8 cellular contexts compared by ENCODE assay signal in the genomic region with DNA sequence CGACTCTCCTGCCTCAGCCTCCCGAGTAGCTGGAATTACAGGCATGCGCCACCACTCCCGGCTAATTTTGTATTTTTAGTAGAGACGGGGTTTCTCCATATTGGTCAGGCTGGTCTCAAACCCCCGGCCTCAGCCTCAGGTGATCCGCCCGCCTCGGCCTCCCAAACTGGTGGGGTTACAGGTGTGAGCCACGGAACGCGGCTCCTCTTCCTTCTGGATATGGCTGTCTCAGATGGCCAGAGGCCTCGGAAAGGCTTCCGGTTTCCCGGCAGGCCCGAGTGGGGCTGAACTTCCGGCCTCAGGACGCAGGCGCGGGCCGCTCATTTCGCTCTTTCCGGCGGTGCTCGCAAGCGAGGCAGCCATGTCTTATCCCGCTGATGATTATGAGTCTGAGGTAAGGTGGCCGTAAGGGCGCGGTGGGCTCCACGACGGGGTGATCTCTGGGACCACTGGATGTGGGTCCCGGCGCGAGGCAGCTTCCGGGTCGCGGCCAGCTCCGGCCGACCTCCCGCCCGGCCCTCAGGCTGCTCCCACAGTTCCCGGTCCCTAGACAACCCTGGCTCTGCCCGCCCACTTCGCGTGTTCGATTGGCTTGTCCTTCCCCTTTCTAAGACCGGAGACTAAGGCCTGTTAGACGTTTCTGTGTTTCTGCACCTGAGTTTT. TPM values are rescaled to one million over a fixed set of nuclear protein-coding genes. Genes with fewer than 3 reads are reported as not detected.
DNase-seq lines count a peak whose midpoint lies in the region; ATAC-seq, FAIRE-seq and TF ChIP-seq lines count a peak whose summit lies in the region.

TSS of gene EIF3L (plus strand) at position 331 of the 663 bp plus-strand sequence. CDS start at position 362, 31 bp downstream.

- H3K9me3 ChIP-seq in HepG2 (ENCODE audit: low read length): no peaks in the 10 kb centered on the region

- peak within 1 kb of the TSS; percentile 95 for H3K27ac ChIP-seq in HepG2 (ENCODE audit: extremely low read length, insufficient read depth, low read length)

- no peaks in the 10 kb centered on the region; a peak in 2 of 5 replicates for H3K27me3 ChIP-seq in HepG2 (ENCODE audit: control insufficient read depth in 1 of 2, insufficient read depth in 2 of 2, low read length in 2 of 2)

- H3K9ac ChIP-seq in HepG2 (ENCODE audit: insufficient read depth, low read depth, low read length): peak within 1 kb of the TSS; percentile 94

- DNase-seq in AG20443 (ENCODE audit: low spot score) (peak; percentile 98), NCI-H748 treated with DMSO at 0.1 percent for 48 hours (lab: John Stamatoyannopoulos, UW) (peak; percentile 54), dermis microvascular lymphatic vessel endothelial cell (ENCODE audit: low read depth in 2 of 2) (peak; percentile 76 to 92), HepG2 (ENCODE audit: low spot score) (peak; percentile 85)
- peak; percentile 88 to 92 for DNase-seq in activated CD4-positive, alpha-beta T cell treated with anti-CD3 and anti-CD28 coated beads, Interleukin-2, amount 50 U/mL, for 48 hours
- DNase-seq in stimulated activated CD4-positive, alpha-beta T cell treated with anti-CD3 and anti-CD28 coated beads, Interleukin-2, amount 100 ng/mL, for 48 hours: peak; percentile 83 to 84

- peak within 1 kb of the TSS; percentile 72 to 93 (median 82) for H3K4me3 ChIP-seq in HepG2 (replicated peaks in 1 of 3; ENCODE audit: insufficient read depth in 1 of 3, low read depth in 2 of 3, low read length in 3 of 3)

- intact Hi-C loops in HepG2 (cut with micrococcal nuclease; ENCODE audit: unreplicated experiment): no loop called here

- TF ChIP-seq EP300 in HepG2 (IDR thresholded peaks at IDR 0.05; ENCODE audit: low read depth in 2 of 2, low read length in 2 of 2) (no peak), HepG2 (CRISPR knock-in tag; IDR thresholded peaks at IDR 0.05; ENCODE audit: borderline replicate concordance) (no peak)

- BruUV-seq in HepG2 (replicated peaks; lab: Mats Ljungman, UMichigan): no TSS peak

- no peak; the same call in 1 of the 2 replicates for TF ChIP-seq RAD21 in HepG2 (CRISPR knock-in tag; IDR thresholded peaks at IDR 0.05)

- ATAC-seq in HG03457 (IDR thresholded peaks at IDR 0.05; ENCODE audit: unreplicated experiment): peak; percentile 65
- peak; percentile 91 for ATAC-seq in HepG2

- CTCF ChIA-PET in HepG2 (lab: Yijun Ruan, JAX; ENCODE audit: low intra/inter-chr PET ratio, low total read pairs): no interaction called here

- in situ Hi-C loops in HepG2 (cut with HindIII; ENCODE audit: extremely low pct_ligation_motif_present, low pct_unique_long_range_greater_than_20kb): no loop called here

- POLR2A ChIA-PET in HepG2 (lab: Yijun Ruan, JAX): interaction anchor here (1.2 to 3.8 kb wide), 3 partner anchors 14 to 44 kb away, joined by 3 to 14 read pairs (median 5); a partner anchor contains a TSS

- TF ChIP-seq POLR2A in GM19193 (IDR thresholded peaks at IDR 0.05; ENCODE audit: extremely low read depth, insufficient read depth, insufficient read length) (peak; percentile 87), HepG2 (IDR thresholded peaks at IDR 0.05; ENCODE audit: insufficient read depth in 1 of 2, low read depth in 2 of 2, low read length in 2 of 2) (peak; percentile 84 to 93)

- no peaks in the 10 kb centered on the region for H4K20me1 ChIP-seq in HepG2 (ENCODE audit: insufficient read depth, low read length)

- peaks cover 52% of the 10 kb centered on the region for H3K79me2 ChIP-seq in HepG2 (ENCODE audit: insufficient read depth, low read length)

- FAIRE-seq in HepG2 (lab: Jason Lieb, UNC): no peak

- peaks cover 11 to 34% of the 10 kb centered on the region in 2 experiments for H3K36me3 ChIP-seq in HepG2 (replicated peaks in 1 of 2; ENCODE audit: control insufficient read depth in 1 of 2, insufficient read depth in 2 of 2, low read length in 2 of 2)

- under 1% methylated on average over 16 of the region's 49 CpGs for WGBS in HepG2 (ENCODE audit: low lambda C conversion rate)

- H2AFZ ChIP-seq in HepG2 (ENCODE audit: low read length): no peak within 1 kb of the TSS

- 0 out of 2 replicates have a peak, but pooled peaks have one; percentile 8 for TF ChIP-seq CTCF in HepG2 (CRISPR knock-in tag; IDR thresholded peaks at IDR 0.05)

- H3K4me1 ChIP-seq in HepG2 (ENCODE audit: insufficient read depth, low read length): peaks cover 47% of the 10 kb centered on the region

- H3K4me2 ChIP-seq in HepG2 (ENCODE audit: low read depth, low read length): peak within 1 kb of the TSS; percentile 79

TF ChIP-seq in HepG2, 621 proteins besides CTCF, POLR2A, EP300 and RAD21 (continues in another document):
- TF ChIP-seq ZNF776 (CRISPR knock-in tag; IDR thresholded peaks at IDR 0.05): no peak
- TF ChIP-seq FOXA3 (CRISPR knock-in tag; IDR thresholded peaks at IDR 0.05): peak; percentile 33
- no peak for TF ChIP-seq MZF1 (CRISPR knock-in tag; IDR thresholded peaks at IDR 0.05; ENCODE audit: borderline replicate concordance)
- TF ChIP-seq MNT (IDR thresholded peaks at IDR 0.05): peak; percentile 35; the same call in 1 of the 2 replicates
- no peak for TF ChIP-seq DMTF1 (CRISPR knock-in tag; IDR thresholded peaks at IDR 0.05)
- no peak for TF ChIP-seq ZFP36L2 (CRISPR knock-in tag; IDR thresholded peaks at IDR 0.05)
- TF ChIP-seq MED1 (CRISPR knock-in tag; IDR thresholded peaks at IDR 0.05): peak; percentile 74
- no peak for TF ChIP-seq MAFK (conservative IDR thresholded peaks at IDR 0.05 in 1 of 2, IDR thresholded peaks at IDR 0.05 in 1 of 2; ENCODE audit: low read length in 2 of 2)
- peak; percentile 48; the same call in 1 of the 2 replicates for TF ChIP-seq BRD4 (CRISPR knock-in tag; IDR thresholded peaks at IDR 0.05)

RNA-seq across cellular contexts. Expression of gene EIF3L, which starts in this region (rescaled TPM):
- total RNA-seq in dermis microvascular lymphatic vessel endothelial cell: 290 and 470 TPM in 2 replicates
- 514 and 695 TPM in 2 replicates for total RNA-seq in HepG2 (2016; rRNA removed; fragmentation: Illumina TruSeq; extraction: Trizol)
- total RNA-seq in HepG2 (2016; cell fraction: cytosol; rRNA removed; fragmentation: Illumina TruSeq; extraction: Trizol; ENCODE audit: low read depth): 243 and 303 TPM in 2 replicates
- total RNA-seq in HepG2 (2016; cell fraction: insoluble cytoplasmic fraction; rRNA removed; fragmentation: Illumina TruSeq; extraction: Trizol): 490 and 695 TPM in 2 replicates
- 762 and 870 TPM in 2 replicates for total RNA-seq in HepG2 (2016; cell fraction: membrane; rRNA removed; fragmentation: Illumina TruSeq; extraction: Trizol)
- total RNA-seq in HepG2 (2016; cell fraction: nucleus; rRNA removed; fragmentation: Illumina TruSeq; extraction: Trizol): 260 and 289 TPM in 2 replicates
- polyA plus RNA-seq in HepG2 (2011; rRNA removed): 731 and 793 TPM in 2 replicates
- 709 and 837 TPM in 2 replicates for polyA plus RNA-seq in HepG2 (2011; cell fraction: cytosol; rRNA removed)
- polyA plus RNA-seq in HepG2 (2011; cell fraction: nucleus; rRNA removed): 198 TPM in 2 replicates
- polyA plus RNA-seq in HepG2 (2012): 793 and 993 TPM in 2 replicates
- 256 and 328 TPM in 2 replicates for polyA plus RNA-seq in HepG2 (2016; cell fraction: cytosol; fragmentation: Illumina TruSeq; extraction: Trizol; ENCODE audit: low read depth)
- 558 and 645 TPM in 2 replicates for polyA plus RNA-seq in HepG2 (2016; cell fraction: insoluble cytoplasmic fraction; fragmentation: Illumina TruSeq; extraction: Trizol; ENCODE audit: low read depth)
- 640 and 832 TPM in 2 replicates for polyA plus RNA-seq in HepG2 (2016; cell fraction: membrane; fragmentation: Illumina TruSeq; extraction: Trizol; ENCODE audit: low read depth)
- polyA plus RNA-seq in HepG2 (2016; cell fraction: nucleus; fragmentation: Illumina TruSeq; extraction: Trizol; ENCODE audit: insufficient read depth, low read depth): 328 and 345 TPM in 2 replicates
- polyA minus RNA-seq in HepG2 (2011; rRNA and poly(A)+ RNA removed; ENCODE audit: low replicate concordance): 689 and 781 TPM in 2 replicates
- 221 and 268 TPM in 2 replicates for polyA minus RNA-seq in HepG2 (2011; cell fraction: cytosol; rRNA and poly(A)+ RNA removed)
- 133 and 175 TPM in 2 replicates for polyA minus RNA-seq in HepG2 (2011; cell fraction: nucleus; rRNA and poly(A)+ RNA removed)

Comparison
In these comparisons a context has a peak if more than half of its experiments do, and no peak if none do; other contexts are left out.
1. Peak in every context shown above with its lines: DNase-seq, ATAC-seq, H3K4me3 ChIP-seq and H3K27ac ChIP-seq.